In genomic region chr1:27521336-27522147, GRCh38 we compare ENCODE assay signal across 8 cellular contexts. TPM values are rescaled to one million over a fixed set of nuclear protein-coding genes. Genes with fewer than 3 reads are reported as not detected.
DNase-seq lines count a peak whose midpoint lies in the region; ATAC-seq and TF ChIP-seq lines count a peak whose summit lies in the region.

No MANE protein-coding gene starts in this region.

- H3K4me3 ChIP-seq in esophagus muscularis mucosa (peak overlapping the region in 3 of 4 donors; percentile 6 to 17 (median 12)), skeletal muscle satellite cell (ENCODE audit: low read length) (peak overlapping the region; percentile 61)

- in situ Hi-C loops in G401 (cut with HindIII; ENCODE audit: low sequenced_read_pairs) = no loop called here

- peak overlapping the region; percentile 74 to 96 (median 94) for H3K27ac ChIP-seq in esophagus muscularis mucosa (replicated peaks in 1 of 4)

- 20% methylated on average over 19 of the region's 28 CpGs for WGBS in esophagus muscularis mucosa

- H3K4me2 ChIP-seq in skeletal muscle satellite cell (ENCODE audit: low read length) = peak overlapping the region; percentile 81

- intact Hi-C loops in esophagus muscularis mucosa (cut with DNase I) = no loop called here

- H3K9me3 ChIP-seq in esophagus muscularis mucosa = no peaks in the 10 kb centered on the region
- H3K9me3 ChIP-seq in skeletal muscle satellite cell (replicated peaks; ENCODE audit: low read length) = no peaks in the 10 kb centered on the region

- no peak for TF ChIP-seq EP300 in esophagus muscularis mucosa (IDR thresholded peaks at IDR 0.05)

- H3K27me3 ChIP-seq in esophagus muscularis mucosa = no peaks in the 10 kb centered on the region
- no peaks in the 10 kb centered on the region for H3K27me3 ChIP-seq in skeletal muscle satellite cell (ENCODE audit: control insufficient read depth, insufficient read depth, low read length)

- no peak for TF ChIP-seq POLR2A in esophagus muscularis mucosa (IDR thresholded peaks at IDR 0.05; ENCODE audit: low read depth)

- peak overlapping the region; percentile 52 for H3K9ac ChIP-seq in skeletal muscle satellite cell (ENCODE audit: low read depth, low read length)

- H3K4me1 ChIP-seq in esophagus muscularis mucosa = peaks cover 79 to 92% (median 89%) of the 10 kb centered on the region in 4 donors
- peaks cover 68% of the 10 kb centered on the region for H3K4me1 ChIP-seq in skeletal muscle satellite cell (ENCODE audit: control insufficient read depth, insufficient read depth, low read length)

- H3K36me3 ChIP-seq in esophagus muscularis mucosa (no peaks in the 10 kb centered on the region), skeletal muscle satellite cell (ENCODE audit: insufficient read depth, low read length) (no peaks in the 10 kb centered on the region)

- TF ChIP-seq CTCF in esophagus muscularis mucosa (IDR thresholded peaks at IDR 0.05) = no peak

- DNase-seq in G401 (ENCODE audit: low spot score) (peak; percentile 60), esophagus muscularis mucosa (ENCODE audit: extremely low spot score) (no peak), SKM-1 (lab: John Stamatoyannopoulos, UW; ENCODE audit: unreplicated experiment) (no peak), SW480 (ENCODE audit: low spot score) (no peak)
- DNase-seq in activated CD8-positive, alpha-beta memory T cell treated with anti-CD3 and anti-CD28 coated beads, Interleukin-2, amount 50 U/mL, for 4 hours = peak; percentile 74

- ATAC-seq in HG03521 (IDR thresholded peaks at IDR 0.05; ENCODE audit: unreplicated experiment) (no peak), HG02981 (IDR thresholded peaks at IDR 0.05; ENCODE audit: unreplicated experiment) (no peak)

RNA-seq across cellular contexts. Expression of gene WASF2, which starts 31.6 kb away (rescaled TPM):
- total RNA-seq in G401 (2014; rRNA removed; shearing (Covaris generic)) = 10.4 and 14.2 TPM in 2 replicates
- 100 to 1,000 TPM in 2 of 4 donors, 10 to 100 TPM in 2; 78.5 to 141 (median 101) TPM for total RNA-seq in esophagus muscularis mucosa
- 17.2 and 18.6 TPM in 2 replicates for total RNA-seq in skeletal muscle satellite cell (2012; rRNA removed)

Comparison
In these comparisons a context has a peak if more than half of its experiments do, and no peak if none do; other contexts are left out.
1. DNase-seq: peak in G401 (single experiment) and activated CD8-positive, alpha-beta memory T cell treated with anti-CD3 and anti-CD28 coated beads, Interleukin-2, amount 50 U/mL, for 4 hours (single experiment); none in esophagus muscularis mucosa (single experiment), SKM-1 (single experiment) and SW480 (single experiment).